In the genomic region with DNA sequence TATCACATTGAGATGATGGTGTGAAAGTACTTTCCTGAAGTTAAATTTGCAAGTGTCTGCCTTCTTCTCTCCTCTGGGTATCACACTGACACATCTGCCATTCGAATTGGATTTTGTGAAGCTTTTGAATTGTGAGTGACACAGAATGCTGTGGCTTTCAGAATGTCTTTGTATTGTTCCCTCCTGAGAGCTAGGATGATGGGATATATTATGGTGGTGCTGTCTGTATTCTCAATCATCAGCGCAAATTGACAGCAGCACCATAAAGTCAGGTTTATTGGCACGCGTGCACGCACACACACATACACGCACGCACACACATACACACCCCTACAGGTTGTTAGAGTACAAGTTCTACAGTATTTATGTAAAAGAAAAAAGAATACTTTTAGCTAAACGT, we compare ENCODE assay signal across 8 cellular contexts.
"Had no signal": no experiment of that assay in that cellular context is flagged by ENCODE, and none has a peak within 500 bp of the region (broad histone marks: within the 10 kb centered on the region; RNA-seq: fewer than 3 reads in every experiment).

No MANE protein-coding gene starts in this region.

- DNase-seq: GM23248, GOT3, H7, H9, HCEC 1CT, HFFc6 had no signal

- H3K27ac ChIP-seq: GM23248 had no signal

- H3K4me3 ChIP-seq: GM23248, GM23338, HAP-1 had no signal

- H2AFZ ChIP-seq: GM23248, GM23338 had no signal

- H3K9me3 ChIP-seq: HAP-1 had no signal

- H3K4me2 ChIP-seq: GM23338 had no signal

- H3K9ac ChIP-seq: GM23248 had no signal

- H3K36me3 ChIP-seq: HAP-1 had no signal
